8 cellular contexts compared by ENCODE assay signal in the genomic region with DNA sequence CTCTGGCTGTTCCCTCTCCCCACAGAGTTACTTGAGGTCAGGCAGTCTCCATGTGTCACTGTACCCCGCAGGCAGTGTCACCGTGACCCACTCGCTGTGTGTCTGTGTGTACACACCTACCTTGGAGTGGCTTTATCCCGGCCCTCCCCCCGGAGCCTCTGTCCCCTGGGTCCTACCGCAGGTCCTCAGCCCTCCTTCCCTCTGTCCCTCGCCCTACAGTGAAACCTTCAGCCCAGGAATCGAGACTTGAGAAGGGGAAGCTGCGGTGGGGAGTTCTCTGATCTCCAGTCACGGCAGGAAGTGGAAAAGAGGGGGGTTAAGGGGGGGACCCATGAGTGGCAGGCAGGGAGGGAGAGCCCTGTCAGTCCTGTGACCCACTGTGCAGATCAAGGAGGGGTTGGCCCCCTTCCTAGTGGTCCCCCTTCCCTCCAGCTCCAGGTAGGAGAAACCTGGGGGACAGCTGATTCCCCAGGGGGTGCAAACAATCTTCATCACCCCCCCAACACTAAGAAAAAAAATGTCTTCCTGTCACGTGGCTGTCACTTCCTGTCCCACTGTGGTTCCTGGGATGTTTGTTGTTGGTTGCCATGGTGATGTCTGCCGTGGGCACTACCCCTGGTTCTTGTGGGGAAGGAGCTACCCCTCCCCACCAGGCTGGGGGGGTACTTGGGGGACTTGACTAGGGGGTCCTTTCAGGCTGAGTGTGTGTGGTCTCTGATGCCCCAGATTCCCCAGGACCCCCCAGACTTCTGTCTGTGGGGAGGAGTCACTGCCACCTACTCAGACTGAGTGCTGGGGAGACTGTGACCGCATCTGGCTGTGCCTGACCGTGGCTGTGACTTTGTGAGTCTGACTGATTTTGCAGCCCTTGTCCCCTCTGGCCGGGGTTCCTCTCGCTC. TPM values are rescaled to one million over a fixed set of nuclear protein-coding genes. Genes with fewer than 3 reads are reported as not detected.
DNase-seq lines count a peak whose midpoint lies in the region; ATAC-seq and TF ChIP-seq lines count a peak whose summit lies in the region.

No MANE protein-coding gene starts in this region.

- 3 to 6% (median 4%) methylated on average over 15 to 16 of the region's 16 CpGs for WGBS in heart left ventricle, 4 donors
- 19 to 50% methylated on average over 16 of the region's 16 CpGs for WGBS in sigmoid colon, 2 donors

- peak; percentile 33 for ATAC-seq in HG03280 (IDR thresholded peaks at IDR 0.05; ENCODE audit: unreplicated experiment)
- ATAC-seq in heart left ventricle = peak; percentile 15 to 42 (median 26)

- H3K9me3 ChIP-seq in heart left ventricle = no peaks in the 10 kb centered on the region
- no peaks in the 10 kb centered on the region for H3K9me3 ChIP-seq in sigmoid colon

- H3K4me1 ChIP-seq in heart left ventricle = peaks cover 37 to 97% (median 84%) of the 10 kb centered on the region in 12 donors
- H3K4me1 ChIP-seq in sigmoid colon = peaks cover 0 to 95% (median 94%) of the 10 kb centered on the region in 4 donors

- H3K27ac ChIP-seq in heart left ventricle (peak overlapping the region; percentile 92 to 99 (median 96)), sigmoid colon (peak overlapping the region; percentile 93 to 98 (median 96))

- TF ChIP-seq EP300 in sigmoid colon (IDR thresholded peaks at IDR 0.05) = peak in 1 of 4 donors; percentile 66

- H3K27ac Mint-ChIP-seq in activated naive CD4-positive, alpha-beta T cell treated with anti-CD3 and anti-CD28 coated beads, Interleukin-2, amount 50 U/mL, for 24 hours = peak overlapping the region; percentile 99

- H3K36me3 ChIP-seq in heart left ventricle (no peaks in the 10 kb centered on the region), sigmoid colon (no peaks in the 10 kb centered on the region)

- peak overlapping the region; percentile 3 to 100 (median 58) for H3K4me3 ChIP-seq in heart left ventricle
- H3K4me3 ChIP-seq in sigmoid colon = peak overlapping the region; percentile 12 to 87 (median 25)

- H3K27me3 ChIP-seq in heart left ventricle (no peaks in the 10 kb centered on the region), sigmoid colon (no peaks in the 10 kb centered on the region)

- peaks cover 2% of the 10 kb centered on the region for H3K36me3 Mint-ChIP-seq in activated naive CD4-positive, alpha-beta T cell treated with anti-CD3 and anti-CD28 coated beads, Interleukin-2, amount 50 U/mL, for 24 hours

- no peaks in the 10 kb centered on the region for H3K27me3 Mint-ChIP-seq in activated naive CD4-positive, alpha-beta T cell treated with anti-CD3 and anti-CD28 coated beads, Interleukin-2, amount 50 U/mL, for 24 hours

- H3K9me3 Mint-ChIP-seq in activated naive CD4-positive, alpha-beta T cell treated with anti-CD3 and anti-CD28 coated beads, Interleukin-2, amount 50 U/mL, for 24 hours = no peaks in the 10 kb centered on the region

- TF ChIP-seq POLR2A in heart left ventricle (IDR thresholded peaks at IDR 0.05) (no peak), sigmoid colon (IDR thresholded peaks at IDR 0.05) (no peak)

- intact Hi-C loops in heart left ventricle (cut with DNase I) = no loop called here
- intact Hi-C loops in sigmoid colon (cut with DNase I) = no loop called here

- peaks cover 68% of the 10 kb centered on the region for H3K4me1 Mint-ChIP-seq in activated naive CD4-positive, alpha-beta T cell treated with anti-CD3 and anti-CD28 coated beads, Interleukin-2, amount 50 U/mL, for 24 hours

- TF ChIP-seq CTCF in heart left ventricle (IDR thresholded peaks at IDR 0.05) (no peak), sigmoid colon (IDR thresholded peaks at IDR 0.05) (no peak)

- H3K4me3 Mint-ChIP-seq in activated naive CD4-positive, alpha-beta T cell treated with anti-CD3 and anti-CD28 coated beads, Interleukin-2, amount 50 U/mL, for 24 hours = peak overlapping the region; percentile 97

- peak; percentile 18 to 29 for DNase-seq in SHP77 (lab: John Stamatoyannopoulos, UW)
- DNase-seq in SHP77 treated with DMSO at 0.1 percent for 48 hours (lab: John Stamatoyannopoulos, UW) = no peak
- peak; percentile 98 for DNase-seq in SKM-1 (lab: John Stamatoyannopoulos, UW; ENCODE audit: unreplicated experiment)
- peak; percentile 83 to 87 (median 84) for DNase-seq in heart left ventricle
- DNase-seq in sigmoid colon = peak; percentile 87
- no peak for DNase-seq in NCI-H1930 (lab: John Stamatoyannopoulos, UW)

RNA-seq across cellular contexts. Expression of a gene that starts 13.7 kb away (rescaled TPM):
- 10 to 100 TPM; 14.1 to 41.4 (median 19.4) TPM for total RNA-seq in heart left ventricle
- polyA plus RNA-seq in heart left ventricle = 10 to 100 TPM; 15.5 to 22.0 TPM
- 10 to 100 TPM; 15.8 to 27.3 (median 20.5) TPM for total RNA-seq in sigmoid colon
- 10 to 100 TPM; 26.4 to 29.6 (median 27.8) TPM for polyA plus RNA-seq in sigmoid colon

RNA-seq across cellular contexts. Expression of a gene that starts 35.0 kb away (rescaled TPM):
- total RNA-seq in heart left ventricle (1 to 10 TPM in 2 of 9 donors, under 1 TPM in 7; 0.07 to 9.8 (median 0.69) TPM), sigmoid colon (1 to 10 TPM in 1 of 4 donors, under 1 TPM in 2, not detected in 1; 0.33 to 1.5 (median 0.83) TPM)
- polyA plus RNA-seq in heart left ventricle (1 to 10 TPM in 1 of 2 donors, under 1 TPM in 1; 0.34 to 2.8 TPM), sigmoid colon (10 to 100 TPM in 1 of 3 donors, 1 to 10 TPM in 2; 2.4 to 10.9 (median 8.6) TPM)

RNA-seq across cellular contexts. Expression of a gene that starts 41.9 kb away (rescaled TPM):
- 1 to 10 TPM; 1.2 to 8.7 (median 2.2) TPM for total RNA-seq in heart left ventricle
- under 1 TPM; 0.30 to 0.35 TPM for polyA plus RNA-seq in heart left ventricle
- 1 to 10 TPM in 1 of 4 donors, under 1 TPM in 1, not detected in 2; 0.49 to 2.1 TPM for total RNA-seq in sigmoid colon
- under 1 TPM in 1 of 3 donors, not detected in 2; 0.64 TPM for polyA plus RNA-seq in sigmoid colon

Comparison
In these comparisons a context has a peak if more than half of its experiments do, and no peak if none do; other contexts are left out.
1. DNase-seq: peak in SHP77 (2 of 2), SKM-1 (single experiment), heart left ventricle (5 of 5) and sigmoid colon (single experiment); none in SHP77 treated with DMSO at 0.1 percent for 48 hours (single experiment) and NCI-H1930 (0 of 2).